In the genomic region with DNA sequence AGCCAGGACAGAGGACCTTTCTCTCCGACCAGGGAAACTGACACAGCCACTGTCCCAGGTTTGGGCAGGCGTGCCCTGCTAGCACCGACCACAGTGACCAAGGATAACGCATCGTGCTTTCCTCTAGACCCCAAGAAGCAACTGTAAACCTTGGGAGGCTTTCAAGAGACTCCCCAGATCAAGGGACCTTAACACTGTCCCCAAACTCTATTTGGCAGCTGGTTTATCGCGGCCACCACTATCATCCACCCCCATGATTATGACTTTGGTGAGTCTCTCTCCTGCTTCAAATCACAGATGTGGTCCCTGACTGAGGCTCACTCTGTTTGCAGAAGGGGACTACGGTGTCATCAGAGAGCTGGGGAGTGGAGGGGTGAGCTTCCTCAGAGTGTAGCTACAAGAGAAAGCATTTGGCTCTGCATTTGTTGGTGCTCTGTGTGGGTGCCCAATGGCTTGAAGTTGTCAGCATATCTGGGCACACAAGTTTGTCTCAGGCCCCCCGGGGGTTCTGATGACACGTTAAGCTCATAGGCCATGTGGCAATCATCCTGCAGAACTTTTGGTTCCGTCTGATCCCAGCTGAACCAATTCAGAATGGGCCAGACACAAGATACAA, we compare ENCODE assay signal across 23 cellular contexts.
DNase-seq lines count a peak whose midpoint lies in the region; ATAC-seq, FAIRE-seq and TF ChIP-seq lines count a peak whose summit lies in the region.
"Had no signal": no experiment of that assay in that cellular context is flagged by ENCODE, and none has a peak within 500 bp of the region (broad histone marks: within the 10 kb centered on the region; RNA-seq: fewer than 3 reads in every experiment).

No MANE protein-coding gene starts in this region.

- H2AFZ ChIP-seq in mammary epithelial cell (ENCODE audit: low read depth, low read length), result no peak overlapping the region
- no peak overlapping the region for H2AFZ ChIP-seq in osteoblast (ENCODE audit: low read length)

- whole genome bisulfite sequencing in A549 (ENCODE audit: missing lambda C conversion rate), result 37% methylated on average over 11 of the region's 11 CpGs
- 76% methylated on average over 10 of the region's 11 CpGs for WGBS in mammary epithelial cell (ENCODE audit: low coverage, missing lambda C conversion rate)

- H3K4me1 ChIP-seq in A549, result peaks cover 48% of the 10 kb centered on the region
- peaks cover 50% of the 10 kb centered on the region for H3K4me1 ChIP-seq in mammary epithelial cell (ENCODE audit: insufficient read depth, low read length)
- peaks cover 24% of the 10 kb centered on the region for H3K4me1 ChIP-seq in osteoblast (ENCODE audit: insufficient read depth, low read length)
- H3K4me1 ChIP-seq in CD4-positive, alpha-beta memory T cell (ENCODE audit: insufficient read depth, low read length), result no peaks in the 10 kb centered on the region

- H3K36me3 ChIP-seq in mammary epithelial cell (ENCODE audit: insufficient read depth, low read length) (no peaks in the 10 kb centered on the region), osteoblast (ENCODE audit: insufficient read depth, low read length) (no peaks in the 10 kb centered on the region)
- H3K36me3 ChIP-seq in CD4-positive, alpha-beta memory T cell (ENCODE audit: insufficient read depth, low read length), result no peaks in the 10 kb centered on the region
- H3K36me3 ChIP-seq: cardiac muscle cell had no signal

- DNase-seq in A549 (ENCODE audit: low read depth in 1 of 2, low spot score in 1 of 2) (peak; percentile 48 to 59), HTR-8/SVneo (ENCODE audit: insufficient read length, low spot score) (no peak), mammary epithelial cell (no peak), osteoblast (ENCODE audit: insufficient read length, low spot score, missing footprints) (no peak), GM10248 (ENCODE audit: extremely low spot score) (no peak)
- no peak for DNase-seq in CD4-positive, alpha-beta memory T cell
- DNase-seq: activated CD4-positive, alpha-beta T cell treated with anti-CD3 and anti-CD28 coated beads, Interleukin-2, amount 50 U/mL, for 48 hours; activated naive CD8-positive, alpha-beta T cell treated with anti-CD3 and anti-CD28 coated beads, Interleukin-2, amount 10 ng/mL, durations not matched to agents 7 days and 5 days; activated T-cell treated with anti-CD3 and anti-CD28 coated beads, Interleukin-2, amount 50 U/mL, for 48 hours; effector CD4-positive, alpha-beta T cell; GDM1; hippocampal formation; KG1; NCI-H1105 treated with DMSO at 0.1 percent for 48 hours; right cardiac atrium; T-cell; WERI-Rb-1 had no signal

- POLR2A ChIA-PET in A549 (lab: Yijun Ruan, JAX), result interaction anchor here (0.6 to 5.9 kb wide), 7 partner anchors 13 to 329 kb away, joined by 3 to 82 read pairs (median 5); no protein-coding TSS in a partner anchor
- POLR2A ChIA-PET in CD4-positive, alpha-beta memory T cell (lab: Charles Lee; ENCODE audit: partially characterized antibody), result no interaction called here
- POLR2A ChIA-PET in GM10248 (lab: Yijun Ruan, JAX), result no interaction called here

- no peaks in the 10 kb centered on the region for H3K27me3 Mint-ChIP-seq in CD4-positive, alpha-beta memory T cell
- H3K27me3 Mint-ChIP-seq: activated naive CD8-positive, alpha-beta T cell treated with anti-CD3 and anti-CD28 coated beads, Interleukin-2, amount 10 ng/mL, durations not matched to agents 7 days and 5 days; T-cell had no signal

- in situ Hi-C loops in mammary epithelial cell (cut with MboI; ENCODE audit: low sequenced_read_pairs in 2 of 2), result no loop called here

- no TSS peak for BruUV-seq in mammary epithelial cell (replicated peaks; lab: Mats Ljungman, UMichigan)

- peak overlapping the region; percentile 15 for H3K9ac ChIP-seq in mammary epithelial cell (ENCODE audit: insufficient read depth, low read length)

- no peak for TF ChIP-seq POLR2A in A549 (IDR thresholded peaks at IDR 0.05; ENCODE audit: low read length)

- no peaks in the 10 kb centered on the region for H3K79me2 ChIP-seq in mammary epithelial cell (ENCODE audit: insufficient read depth, low read length)
- no peaks in the 10 kb centered on the region for H3K79me2 ChIP-seq in osteoblast (ENCODE audit: insufficient read depth, low read length)

- dilution Hi-C loops in mammary epithelial cell (cut with HindIII; ENCODE audit: low sequenced_read_pairs), result no loop called here

- TF ChIP-seq RAD21 in A549 (conservative IDR thresholded peaks at IDR 0.05 in 1 of 2, IDR thresholded peaks at IDR 0.05 in 1 of 2), result no peak

- FAIRE-seq in A549 (lab: Jason Lieb, UNC) (no peak), HTR-8/SVneo (lab: Jason Lieb, UNC) (peak; percentile 23)
- FAIRE-seq: GM12892, H1 had no signal

- H4K20me1 ChIP-seq in mammary epithelial cell (ENCODE audit: insufficient read depth, low read length) (no peaks in the 10 kb centered on the region), osteoblast (ENCODE audit: insufficient read depth, low read length) (no peaks in the 10 kb centered on the region)

- TF ChIP-seq CTCF in A549 (IDR thresholded peaks at IDR 0.05), result no peak
- no peak for TF ChIP-seq CTCF in mammary epithelial cell (conservative IDR thresholded peaks at IDR 0.05 in 1 of 2, IDR thresholded peaks at IDR 0.05 in 1 of 2; ENCODE audit: extremely low read depth in 1 of 2, insufficient read depth in 1 of 2, low read depth in 1 of 2, low read length in 2 of 2)
- no peak for TF ChIP-seq CTCF in osteoblast (IDR thresholded peaks at IDR 0.05; ENCODE audit: extremely low read depth, low read depth, low read length)
- no peak for TF ChIP-seq CTCF in GM10248 (IDR thresholded peaks at IDR 0.05; ENCODE audit: control extremely low read depth, extremely low read depth, low read depth, missing control alignments)

- CTCF ChIA-PET in A549 (lab: Yijun Ruan, JAX), result interaction anchor here (0.8 to 10.4 kb wide), 13 partner anchors 9 to 127 kb away, joined by 3 to 76 read pairs (median 12); no protein-coding TSS in a partner anchor
- CTCF ChIA-PET in mammary epithelial cell (lab: Charles Lee; ENCODE audit: low non-redundant PET), result no interaction called here
- CTCF ChIA-PET in CD4-positive, alpha-beta memory T cell (lab: Charles Lee; ENCODE audit: partially characterized antibody), result no interaction called here
- CTCF ChIA-PET in GM10248 (lab: Yijun Ruan, JAX), result interaction anchor here (2.3 kb wide), 1 partner anchor 41 kb away, joined by 12 read pairs; no protein-coding TSS in a partner anchor

- H3K4me1 Mint-ChIP-seq in CD4-positive, alpha-beta memory T cell, result peaks cover 0 to 2% (median 0%) of the 10 kb centered on the region in 4 donors
- H3K4me1 Mint-ChIP-seq: activated naive CD8-positive, alpha-beta T cell treated with anti-CD3 and anti-CD28 coated beads, Interleukin-2, amount 10 ng/mL, durations not matched to agents 7 days and 5 days; T-cell had no signal

- H3K36me3 Mint-ChIP-seq in CD4-positive, alpha-beta memory T cell, result peaks cover 0 to 1% of the 10 kb centered on the region in 2 donors
- H3K36me3 Mint-ChIP-seq: activated naive CD8-positive, alpha-beta T cell treated with anti-CD3 and anti-CD28 coated beads, Interleukin-2, amount 10 ng/mL, durations not matched to agents 7 days and 5 days had no signal

- peaks cover 10% of the 10 kb centered on the region for H3K9me3 ChIP-seq in A549
- no peaks in the 10 kb centered on the region for H3K9me3 ChIP-seq in mammary epithelial cell (replicated peaks; ENCODE audit: insufficient read depth, low read length)
- no peaks in the 10 kb centered on the region for H3K9me3 ChIP-seq in osteoblast (ENCODE audit: low read depth, low read length)
- no peaks in the 10 kb centered on the region for H3K9me3 ChIP-seq in CD4-positive, alpha-beta memory T cell (ENCODE audit: control insufficient read depth in 1 of 2, low read length in 2 of 2)

- H3K4me2 ChIP-seq in A549 (peak overlapping the region; percentile 64), mammary epithelial cell (ENCODE audit: insufficient read depth, low read depth, low read length) (peak overlapping the region; percentile 61), osteoblast (ENCODE audit: insufficient read depth, low read length) (peak overlapping the region; percentile 56)

- TF ChIP-seq EP300 in A549 (IDR thresholded peaks at IDR 0.05), result no peak

- intact Hi-C loops in mammary epithelial cell (cut with micrococcal nuclease), result loop anchor here (1.0 to 2.0 kb wide), 3 partner anchors 23 to 93 kb away; no protein-coding TSS in a partner anchor
- intact Hi-C loops in CD4-positive, alpha-beta memory T cell (cut with micrococcal nuclease), result no loop called here

- peak overlapping the region in 1 of 7 donors; percentile 27 for H3K27ac Mint-ChIP-seq in CD4-positive, alpha-beta memory T cell
- H3K27ac Mint-ChIP-seq: activated naive CD8-positive, alpha-beta T cell treated with anti-CD3 and anti-CD28 coated beads, Interleukin-2, amount 10 ng/mL, durations not matched to agents 7 days and 5 days; T-cell had no signal

- H3K4me3 Mint-ChIP-seq in CD4-positive, alpha-beta memory T cell, result no peak overlapping the region
- H3K4me3 Mint-ChIP-seq: activated naive CD8-positive, alpha-beta T cell treated with anti-CD3 and anti-CD28 coated beads, Interleukin-2, amount 10 ng/mL, durations not matched to agents 7 days and 5 days; neural crest cell; T-cell had no signal

- H3K27ac ChIP-seq in A549, result peak overlapping the region; percentile 89 to 94
- H3K27ac ChIP-seq in mammary epithelial cell (ENCODE audit: insufficient read depth, low read depth, low read length), result peak overlapping the region; percentile 58
- peak overlapping the region; percentile 66 for H3K27ac ChIP-seq in osteoblast (ENCODE audit: low read depth, low read length)
- H3K27ac ChIP-seq in CD4-positive, alpha-beta memory T cell (ENCODE audit: low read depth, low read length), result no peak overlapping the region
- H3K27ac ChIP-seq: WERI-Rb-1 had no signal

- ATAC-seq in A549 (peak; percentile 28 to 39), GM18873 (IDR thresholded peaks at IDR 0.05; ENCODE audit: low FRiP score, unreplicated experiment) (no peak), GM19023 (IDR thresholded peaks at IDR 0.05; ENCODE audit: unreplicated experiment) (no peak)
- ATAC-seq: T-cell had no signal

- peak overlapping the region; percentile 2; the same call in 1 of the 3 replicates for H3K4me3 ChIP-seq in A549
- H3K4me3 ChIP-seq in mammary epithelial cell (replicated peaks in 1 of 3; ENCODE audit: insufficient read depth in 1 of 3, low read depth in 2 of 3, low read length in 3 of 3), result no peak overlapping the region
- peak overlapping the region; percentile 21 for H3K4me3 ChIP-seq in osteoblast (ENCODE audit: insufficient read depth, low read length)
- no peak overlapping the region for H3K4me3 ChIP-seq in CD4-positive, alpha-beta memory T cell (ENCODE audit: low read length in 2 of 2)
- H3K4me3 ChIP-seq: cardiac muscle cell had no signal

- H3K27me3 ChIP-seq in mammary epithelial cell (ENCODE audit: insufficient read depth, low read length) (no peaks in the 10 kb centered on the region), osteoblast (ENCODE audit: insufficient read depth, low read length) (no peaks in the 10 kb centered on the region)
- no peaks in the 10 kb centered on the region for H3K27me3 ChIP-seq in CD4-positive, alpha-beta memory T cell (ENCODE audit: insufficient read depth, low read length)
- H3K27me3 ChIP-seq: cardiac muscle cell had no signal

- peaks cover 0 to 2% (median 0%) of the 10 kb centered on the region in 8 donors for H3K9me3 Mint-ChIP-seq in CD4-positive, alpha-beta memory T cell
- H3K9me3 Mint-ChIP-seq: activated naive CD8-positive, alpha-beta T cell treated with anti-CD3 and anti-CD28 coated beads, Interleukin-2, amount 10 ng/mL, durations not matched to agents 7 days and 5 days had no signal

TF ChIP-seq in A549, 52 proteins besides CTCF, POLR2A, EP300 and RAD21 (continues in another document):
- no peak for TF ChIP-seq EHMT2 (IDR thresholded peaks at IDR 0.05; ENCODE audit: low read depth)

Comparison
In these comparisons a context has a peak if more than half of its experiments do, and no peak if none do; other contexts are left out.
1. ATAC-seq: peak in A549 (2 of 2); none in GM18873 (single experiment) and GM19023 (single experiment).
2. DNase-seq: peak in A549 (2 of 2); none in HTR-8/SVneo (single experiment), mammary epithelial cell (single experiment), osteoblast (single experiment), CD4-positive, alpha-beta memory T cell (0 of 5) and GM10248 (single experiment).
3. H3K4me3 ChIP-seq: peak in A549 (single experiment) and osteoblast (single experiment); none in mammary epithelial cell (0 of 3) and CD4-positive, alpha-beta memory T cell (0 of 2).
4. CTCF ChIA-PET loops: an anchor here in A549 (0.8 to 10.4 kb wide) and GM10248 (2.3 kb wide); none called in mammary epithelial cell and CD4-positive, alpha-beta memory T cell.
5. Peak in every context shown above with its lines, with median percentiles within 50 percentile points of each other: H3K4me2 ChIP-seq.